8 cellular contexts compared by ENCODE assay signal in genomic region chr1:246549665-246550064, GRCh38.
"Had no signal": no experiment of that assay in that cellular context is flagged by ENCODE, and none has a peak within 500 bp of the region (broad histone marks: within the 10 kb centered on the region; RNA-seq: fewer than 3 reads in every experiment).

No MANE protein-coding gene starts in this region.

- H3K9ac ChIP-seq: GM23248 had no signal

- H2AFZ ChIP-seq: GM23248 had no signal

- H3K9me3 ChIP-seq: HAP-1 had no signal

- H3K4me1 ChIP-seq: HAP-1 had no signal

- H3K27ac ChIP-seq: GM23248, HL-60 had no signal

- H3K4me3 ChIP-seq: GM23248, HAP-1 had no signal

- DNase-seq: GM23248, GOT3, H7, HFFc6, IMR-90 had no signal

- ATAC-seq: HCT116 had no signal
